ENCODE assay signal across 16 cellular contexts in genomic region chr17:64282753-64283080, GRCh38. TPM values are rescaled to one million over a fixed set of nuclear protein-coding genes. Genes with fewer than 3 reads are reported as not detected.
DNase-seq lines count a peak whose midpoint lies in the region; ATAC-seq and TF ChIP-seq lines count a peak whose summit lies in the region.
"Had no signal": no experiment of that assay in that cellular context is flagged by ENCODE, and none has a peak within 500 bp of the region (broad histone marks: within the 10 kb centered on the region; RNA-seq: fewer than 3 reads in every experiment).

No MANE protein-coding gene starts in this region.

- H3K9ac ChIP-seq in BLaER1 (0 out of 2 replicates have a peak overlapping the region, but pooled peaks have one; percentile 19), mammary epithelial cell (ENCODE audit: insufficient read depth, low read length) (no peak overlapping the region), neuronal stem cell (ENCODE audit: low read depth, low read length, poor library complexity) (no peak overlapping the region)

- H2BK5ac ChIP-seq in neuronal stem cell (ENCODE audit: low read length): no peak overlapping the region

- H3K4me2 ChIP-seq in BLaER1: peak overlapping the region; percentile 59
- peak overlapping the region; percentile 34 for H3K4me2 ChIP-seq in mammary epithelial cell (ENCODE audit: insufficient read depth, low read depth, low read length)
- H3K4me2 ChIP-seq in neuronal stem cell (ENCODE audit: insufficient read depth, low read length, poor library complexity, severe bottlenecking): no peak overlapping the region

- H3K27me3 ChIP-seq in BLaER1 (no peaks in the 10 kb centered on the region), mammary epithelial cell (ENCODE audit: insufficient read depth, low read length) (no peaks in the 10 kb centered on the region), neuronal stem cell (ENCODE audit: control insufficient read depth in 3 of 3, insufficient read depth in 3 of 3, low read depth in 1 of 3, low read length in 3 of 3) (no peaks in the 10 kb centered on the region), thyroid gland (no peaks in the 10 kb centered on the region)
- H3K27me3 ChIP-seq: ascending aorta, right atrium auricular region had no signal

- peak overlapping the region; percentile 65 for H2AK5ac ChIP-seq in neuronal stem cell (ENCODE audit: low read depth, low read length)

- DNase-seq in Kasumi-1 (lab: John Stamatoyannopoulos, UW): peak; percentile 21 to 25
- no peak for DNase-seq in mammary epithelial cell
- no peak for DNase-seq in neuronal stem cell (ENCODE audit: low spot score)
- no peak for DNase-seq in NCI-H2081 treated with DMSO at 0.1 percent for 48 hours (lab: John Stamatoyannopoulos, UW)
- DNase-seq in stimulated activated CD4-positive, alpha-beta T cell treated with anti-CD3 and anti-CD28 coated beads, Interleukin-4, amount 100 ng/mL, for 24 hours: no peak
- DNase-seq in thyroid gland: no peak
- DNase-seq: activated CD4-positive, alpha-beta T cell treated with anti-CD3 and anti-CD28 coated beads for 1 hour; activated CD8-positive, alpha-beta memory T cell treated with anti-CD3 and anti-CD28 coated beads, Interleukin-2, amount 50 U/mL, for 48 hours; activated naive CD4-positive, alpha-beta T cell treated with Interleukin-2 at 50 U/mL for 16 hours; NCI-H2081; Right ventricle myocardium superior; stimulated activated CD4-positive, alpha-beta T cell treated with anti-CD3 and anti-CD28 coated beads, Interleukin-2, amount 100 ng/mL, for 24 hours had no signal

- H3K27ac ChIP-seq in BLaER1 (0 out of 2 replicates have a peak overlapping the region, but pooled peaks have one; percentile 38), mammary epithelial cell (ENCODE audit: insufficient read depth, low read depth, low read length) (no peak overlapping the region), neuronal stem cell (replicated peaks; ENCODE audit: low read length) (no peak overlapping the region), thyroid gland (no peak overlapping the region)
- H3K27ac ChIP-seq: ascending aorta, right atrium auricular region had no signal

- peaks cover 30% of the 10 kb centered on the region for H3K4me1 ChIP-seq in BLaER1
- H3K4me1 ChIP-seq in mammary epithelial cell (ENCODE audit: insufficient read depth, low read length): peaks cover 15% of the 10 kb centered on the region
- H3K4me1 ChIP-seq in neuronal stem cell (ENCODE audit: control insufficient read depth in 2 of 2, insufficient read depth in 1 of 2, low read depth in 1 of 2, low read length in 2 of 2): peaks cover 1 to 4% of the 10 kb centered on the region in 2 donors
- H3K4me1 ChIP-seq in thyroid gland: no peaks in the 10 kb centered on the region
- H3K4me1 ChIP-seq: ascending aorta had no signal

- intact Hi-C loops in mammary epithelial cell (cut with micrococcal nuclease): loop anchor here (10.0 kb wide), 1 partner anchor 368 kb away; the partner anchor contains the start of genes CSHL1 and GH1
- intact Hi-C loops in thyroid gland (cut with DNase I): loop anchor here (5.0 kb wide), 1 partner anchor 130 kb away; no protein-coding TSS in a partner anchor

- TF ChIP-seq CTCF in mammary epithelial cell (conservative IDR thresholded peaks at IDR 0.05 in 1 of 2, IDR thresholded peaks at IDR 0.05 in 1 of 2; ENCODE audit: extremely low read depth in 1 of 2, insufficient read depth in 1 of 2, low read depth in 1 of 2, low read length in 2 of 2) (no peak), thyroid gland (IDR thresholded peaks at IDR 0.05) (no peak)

- no peak overlapping the region for H2BK12ac ChIP-seq in neuronal stem cell (ENCODE audit: low read length)

- no peak overlapping the region for H3K4me3 ChIP-seq in BLaER1
- H3K4me3 ChIP-seq in mammary epithelial cell (replicated peaks in 1 of 3; ENCODE audit: insufficient read depth in 1 of 3, low read depth in 2 of 3, low read length in 3 of 3): no peak overlapping the region
- H3K4me3 ChIP-seq in neuronal stem cell (ENCODE audit: low read length in 2 of 2): no peak overlapping the region
- H3K4me3 ChIP-seq in thyroid gland (replicated peaks in 1 of 3): no peak overlapping the region
- H3K4me3 ChIP-seq: ascending aorta, right atrium auricular region had no signal

- H3K23ac ChIP-seq in neuronal stem cell (ENCODE audit: low read depth, low read length, poor library complexity): no peak overlapping the region

- in situ Hi-C loops in mammary epithelial cell (cut with MboI; ENCODE audit: low sequenced_read_pairs in 2 of 2): loop anchor here (25.0 kb wide), 3 partner anchors 120 to 370 kb away; partner anchors contain the start of genes CSHL1 (in 1 of the 2) and GH1 (in 1 of the 2)

- no peak for TF ChIP-seq POLR2A in thyroid gland (IDR thresholded peaks at IDR 0.05)

- ATAC-seq in HG03469 (IDR thresholded peaks at IDR 0.05; ENCODE audit: unreplicated experiment): no peak

- dilution Hi-C loops in mammary epithelial cell (cut with HindIII; ENCODE audit: low sequenced_read_pairs): no loop called here

- no peak overlapping the region for H4K8ac ChIP-seq in neuronal stem cell (ENCODE audit: low read depth, low read length)

- no TSS peak for BruUV-seq in mammary epithelial cell (replicated peaks; lab: Mats Ljungman, UMichigan)

- H2BK120ac ChIP-seq in neuronal stem cell (ENCODE audit: low read depth, low read length): no peak overlapping the region

- H3K36me3 ChIP-seq in BLaER1 (no peaks in the 10 kb centered on the region), mammary epithelial cell (ENCODE audit: insufficient read depth, low read length) (no peaks in the 10 kb centered on the region), neuronal stem cell (replicated peaks in 1 of 2; ENCODE audit: control insufficient read depth in 2 of 2, insufficient read depth in 2 of 2, low read length in 2 of 2) (no peaks in the 10 kb centered on the region), thyroid gland (no peaks in the 10 kb centered on the region)
- H3K36me3 ChIP-seq: ascending aorta, right atrium auricular region had no signal

- H3K79me1 ChIP-seq in neuronal stem cell (ENCODE audit: low read depth, low read length): no peaks in the 10 kb centered on the region

- no peaks in the 10 kb centered on the region for H3K79me2 ChIP-seq in mammary epithelial cell (ENCODE audit: insufficient read depth, low read length)

- no peak overlapping the region for H3K4ac ChIP-seq in neuronal stem cell (ENCODE audit: low read length)

- H4K91ac ChIP-seq in neuronal stem cell (ENCODE audit: low read depth, low read length, poor library complexity): no peak overlapping the region

- WGBS in mammary epithelial cell (ENCODE audit: low coverage, missing lambda C conversion rate): 33% methylated on average over 3 of the region's 4 CpGs
- no CpG with 5 or more reads among the region's 4 CpGs for WGBS in neuronal stem cell (ENCODE audit: extremely low coverage in 2 of 2, insufficient read length in 2 of 2, insufficient replicate concordance in 1 of 2), 2 donors
- 48 to 59% methylated on average over 4 of the region's 4 CpGs for WGBS in thyroid gland, 2 donors

- no peaks in the 10 kb centered on the region for H3K9me3 ChIP-seq in BLaER1
- no peaks in the 10 kb centered on the region for H3K9me3 ChIP-seq in mammary epithelial cell (replicated peaks; ENCODE audit: insufficient read depth, low read length)
- peaks cover 0 to 3% of the 10 kb centered on the region in 2 donors for H3K9me3 ChIP-seq in neuronal stem cell (replicated peaks in 1 of 2; ENCODE audit: control insufficient read depth in 2 of 2, insufficient read depth in 1 of 2, low read depth in 1 of 2, low read length in 2 of 2)
- no peaks in the 10 kb centered on the region for H3K9me3 ChIP-seq in thyroid gland
- H3K9me3 ChIP-seq: ascending aorta, right atrium auricular region had no signal

- H3K18ac ChIP-seq in neuronal stem cell (ENCODE audit: low read length): no peak overlapping the region

- no peaks in the 10 kb centered on the region for H4K20me1 ChIP-seq in BLaER1
- no peaks in the 10 kb centered on the region for H4K20me1 ChIP-seq in mammary epithelial cell (ENCODE audit: insufficient read depth, low read length)

- no peak overlapping the region for H3K14ac ChIP-seq in neuronal stem cell (ENCODE audit: low read length)

- H2BK15ac ChIP-seq in neuronal stem cell (ENCODE audit: low read length): no peak overlapping the region

- CTCF ChIA-PET in mammary epithelial cell (lab: Charles Lee; ENCODE audit: low non-redundant PET): no interaction called here

- H2AFZ ChIP-seq in mammary epithelial cell (ENCODE audit: low read depth, low read length) (peak overlapping the region; percentile 76), neuronal stem cell (ENCODE audit: low read length) (peak overlapping the region; percentile 77)

RNA-seq across cellular contexts. Expression of gene TEX2, which starts 19.7 kb away (rescaled TPM):
- total RNA-seq in mammary epithelial cell (100 to 1,000 TPM in 1 of 2 donors, 10 to 100 TPM in 1; 72.6 to 127 TPM), thyroid gland (100 to 1,000 TPM in 1 of 4 donors, 10 to 100 TPM in 3; 63.9 to 101 (median 71.7) TPM)
- 56.4 TPM for polyA plus RNA-seq in mammary epithelial cell
- 109 TPM for polyA minus RNA-seq in mammary epithelial cell
- 4.1 TPM for polyA plus RNA-seq in neuronal stem cell (2013, experiment 1 of 2)
- polyA plus RNA-seq in neuronal stem cell (2013, experiment 2 of 2): 4.3 TPM

Comparison
In these comparisons a context has a peak if more than half of its experiments do, and no peak if none do; other contexts are left out.
1. DNase-seq: peak in Kasumi-1 (2 of 2); none in mammary epithelial cell (single experiment), neuronal stem cell (single experiment), NCI-H2081 treated with DMSO at 0.1 percent for 48 hours (single experiment), stimulated activated CD4-positive, alpha-beta T cell treated with anti-CD3 and anti-CD28 coated beads, Interleukin-4, amount 100 ng/mL, for 24 hours (single experiment) and thyroid gland (0 of 2).